ENCODE assay signal across 1 cellular context in genomic region chr20:38353298-38353697, GRCh38.
TF ChIP-seq lines count a peak whose summit lies in the region.

No MANE protein-coding gene starts in this region.

TF ChIP-seq in endothelial cell of umbilical vein, 7 proteins besides CTCF, POLR2A, EP300 and RAD21:
- TF ChIP-seq POLR2AphosphoS5 (IDR thresholded peaks at IDR 0.05; ENCODE audit: insufficient read depth, low read depth, low read length) (no peak), EZH2 (IDR thresholded peaks at IDR 0.05; ENCODE audit: borderline replicate concordance, low read depth, low read length, severe bottlenecking) (no peak), GATA2 (IDR thresholded peaks at IDR 0.05; ENCODE audit: insufficient read depth, insufficient read length, low read depth, low read length) (no peak), FOS (IDR thresholded peaks at IDR 0.05; ENCODE audit: borderline replicate concordance, insufficient read depth, low read length) (no peak), MYC (IDR thresholded peaks at IDR 0.05; ENCODE audit: low read depth, low read length) (no peak), JUN (IDR thresholded peaks at IDR 0.05; ENCODE audit: borderline replicate concordance, insufficient read depth, insufficient read length, low read depth) (no peak)
- TF ChIP-seq, protein P1, sequence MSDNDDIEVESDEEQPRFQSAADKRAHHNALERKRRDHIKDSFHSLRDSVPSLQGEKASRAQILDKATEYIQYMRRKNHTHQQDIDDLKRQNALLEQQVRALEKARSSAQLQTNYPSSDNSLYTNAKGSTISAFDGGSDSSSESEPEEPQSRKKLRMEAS (IDR thresholded peaks at IDR 0.05; ENCODE audit: insufficient read depth, insufficient read length) = no peak
